Comparison of ENCODE assay signal across 8 cellular contexts in genomic region chr3:9791790-9792404, GRCh38. TPM values are rescaled to one million over a fixed set of nuclear protein-coding genes. Genes with fewer than 3 reads are reported as not detected.
DNase-seq lines count a peak whose midpoint lies in the region; TF ChIP-seq lines count a peak whose summit lies in the region.

No MANE protein-coding gene starts in this region.

- H3K36me3 Mint-ChIP-seq in nephron progenitor cell (ENCODE audit: low read depth) = peaks cover 44% of the 10 kb centered on the region

- H3K4me2 ChIP-seq in BLaER1 = peak overlapping the region; percentile 72

- H3K4me3 Mint-ChIP-seq in nephron progenitor cell = peak overlapping the region; percentile 98

- H3K27me3 Mint-ChIP-seq in nephron progenitor cell (ENCODE audit: low read depth, poor library complexity) = no peaks in the 10 kb centered on the region

- no peak for TF ChIP-seq CTCF in dorsolateral prefrontal cortex (IDR thresholded peaks at IDR 0.05 in 54 of 56, conservative IDR thresholded peaks at IDR 0.05 in 2 of 56; ENCODE audit: low read depth in 1 of 56, partially characterized antibody in 56 of 56)
- no peak for TF ChIP-seq CTCF in nephron progenitor cell (IDR thresholded peaks at IDR 0.05)
- no peak for TF ChIP-seq CTCF in GM20000 (IDR thresholded peaks at IDR 0.05; ENCODE audit: extremely low read depth, missing control alignments)

- H3K4me1 ChIP-seq in BLaER1 = peaks cover 37% of the 10 kb centered on the region

- H4K20me1 ChIP-seq in BLaER1 = peaks cover 38% of the 10 kb centered on the region

- peaks cover 26% of the 10 kb centered on the region for H3K4me1 Mint-ChIP-seq in nephron progenitor cell

- H3K4me3 ChIP-seq in BLaER1 (peak overlapping the region; percentile 98), dorsolateral prefrontal cortex (peak overlapping the region; percentile 62 to 100 (median 96))

- no peaks in the 10 kb centered on the region for H3K9me3 Mint-ChIP-seq in nephron progenitor cell

- peaks cover 48% of the 10 kb centered on the region for H3K36me3 ChIP-seq in BLaER1
- H3K36me3 ChIP-seq in KOPT-K1 (ENCODE audit: insufficient read depth, low read length) = peaks cover 55% of the 10 kb centered on the region

- H3K9ac ChIP-seq in BLaER1 = peak overlapping the region; percentile 98

- no peaks in the 10 kb centered on the region for H3K9me3 ChIP-seq in BLaER1
- H3K9me3 ChIP-seq in KOPT-K1 (ENCODE audit: insufficient read depth, low read length, poor library complexity, severe bottlenecking) = no peaks in the 10 kb centered on the region

- intact Hi-C loops in dorsolateral prefrontal cortex (cut with DNase I) = loop anchor here (1.0 to 5.0 kb wide), 5 partner anchors 41 to 140 kb away; partner anchors contain the start of genes BRPF1 (in 2 of the 2) and CRELD1 (in 1 of the 2)

- peak overlapping the region; percentile 100 for H3K27ac Mint-ChIP-seq in nephron progenitor cell

- H3K27ac ChIP-seq in BLaER1 (peak overlapping the region; percentile 99), KOPT-K1 (ENCODE audit: low read depth, low read length, poor library complexity, severe bottlenecking) (peak overlapping the region; percentile 93), dorsolateral prefrontal cortex (peak overlapping the region; percentile 85 to 100 (median 98))

- DNase-seq in dorsolateral prefrontal cortex (no peak), nephron progenitor cell (no peak), GF-D8 (lab: John Stamatoyannopoulos, UW) (no peak), GM20000 (ENCODE audit: low spot score) (no peak), amygdala (lab: John Stamatoyannopoulos, UW) (no peak)
- DNase-seq in central memory CD4-positive, alpha-beta T cell = no peak

- H3K27me3 ChIP-seq in BLaER1 (no peaks in the 10 kb centered on the region), dorsolateral prefrontal cortex (no peaks in the 10 kb centered on the region)

RNA-seq across cellular contexts. Expression of gene TADA3, which starts 0.4 kb away (rescaled TPM):
- 10 to 100 TPM; 38.3 to 82.0 (median 54.2) TPM for total RNA-seq in dorsolateral prefrontal cortex

RNA-seq across cellular contexts. Expression of gene ARPC4, which starts 1.0 kb away (rescaled TPM):
- 100 to 1,000 TPM in 92 of 120 experiments, 10 to 100 TPM in 28; 82.2 to 149 (median 112) TPM for total RNA-seq in dorsolateral prefrontal cortex

RNA-seq across cellular contexts. Expression of gene TTLL3, which starts 18.2 kb away (rescaled TPM):
- total RNA-seq in dorsolateral prefrontal cortex = 100 to 1,000 TPM in 1 of 120 experiments, 10 to 100 TPM in 119; 35.9 to 103 (median 60.7) TPM

RNA-seq across cellular contexts. Expression of gene CAMK1, which starts 22.1 kb away (rescaled TPM):
- 10 to 100 TPM; 23.2 to 90.8 (median 62.7) TPM for total RNA-seq in dorsolateral prefrontal cortex

RNA-seq across cellular contexts. Expression of gene OGG1, which starts 42.1 kb away (rescaled TPM):
- total RNA-seq in dorsolateral prefrontal cortex = 10 to 100 TPM; 18.6 to 54.6 (median 30.3) TPM
